ENCODE assay signal across 8 cellular contexts in genomic region chr17:63827801-63828221, GRCh38. TPM values are rescaled to one million over a fixed set of nuclear protein-coding genes. Genes with fewer than 3 reads are reported as not detected.
DNase-seq lines count a peak whose midpoint lies in the region; ATAC-seq and TF ChIP-seq lines count a peak whose summit lies in the region.

No MANE protein-coding gene starts in this region.

- WGBS in right lobe of liver (ENCODE audit: insufficient coverage, low coverage, low lambda C conversion rate, missing lambda C conversion rate): 0% methylated on average over 15 of the region's 19 CpGs
- WGBS in tibial nerve, 2 donors: 1 to 2% methylated on average over 12 to 19 of the region's 19 CpGs

- peak overlapping the region; percentile 100 for H3K27ac Mint-ChIP-seq in activated T-cell treated with anti-CD3 and anti-CD28 coated beads, Interleukin-2, amount 50 U/mL, for 24 hours

- H3K9me3 ChIP-seq in right lobe of liver (no peaks in the 10 kb centered on the region), tibial nerve (no peaks in the 10 kb centered on the region)

- no peaks in the 10 kb centered on the region for H3K27me3 Mint-ChIP-seq in activated T-cell treated with anti-CD3 and anti-CD28 coated beads, Interleukin-2, amount 50 U/mL, for 24 hours

- H3K4me1 ChIP-seq in right lobe of liver: peaks cover 0 to 24% (median 5%) of the 10 kb centered on the region in 4 donors
- H3K4me1 ChIP-seq in tibial nerve: peaks cover 0 to 45% (median 19%) of the 10 kb centered on the region in 4 donors

- peak overlapping the region; percentile 82 to 98 (median 95) for H3K4me3 ChIP-seq in right lobe of liver
- H3K4me3 ChIP-seq in tibial nerve: peak overlapping the region; percentile 50 to 93 (median 91)

- no peak for ATAC-seq in right lobe of liver

- TF ChIP-seq POLR2A in right lobe of liver (IDR thresholded peaks at IDR 0.05): no peak
- no peak for TF ChIP-seq POLR2A in tibial nerve (IDR thresholded peaks at IDR 0.05)

- H3K9me3 Mint-ChIP-seq in activated T-cell treated with anti-CD3 and anti-CD28 coated beads, Interleukin-2, amount 50 U/mL, for 24 hours: no peaks in the 10 kb centered on the region

- H3K27ac ChIP-seq in angular gyrus (ENCODE audit: low read depth, low read length): peak overlapping the region; percentile 100
- H3K27ac ChIP-seq in right lobe of liver: peak overlapping the region; percentile 89 to 96 (median 92)
- peak overlapping the region; percentile 89 to 95 (median 94) for H3K27ac ChIP-seq in tibial nerve

- TF ChIP-seq EP300 in tibial nerve (IDR thresholded peaks at IDR 0.05): no peak

- H3K4me1 Mint-ChIP-seq in activated T-cell treated with anti-CD3 and anti-CD28 coated beads, Interleukin-2, amount 50 U/mL, for 24 hours (ENCODE audit: low read depth): peaks cover 77% of the 10 kb centered on the region

- intact Hi-C loops in right lobe of liver (cut with DNase I): no loop called here
- intact Hi-C loops in posterior vena cava (cut with DNase I): no loop called here

- DNase-seq in activated T-cell treated with anti-CD3 and anti-CD28 coated beads, Interleukin-2, amount 50 U/mL, for 24 hours: no peak
- DNase-seq in activated T-cell treated with anti-CD3 and anti-CD28 coated beads for 4 hours (no peak), right lobe of liver (no peak), tibial nerve (ENCODE audit: low spot score in 2 of 2) (no peak), posterior vena cava (ENCODE audit: low spot score) (no peak), NOMO-1 treated with dmso at 0.1 percent for 144 hours (lab: John Stamatoyannopoulos, UW; ENCODE audit: unreplicated experiment) (no peak), ecto neural progenitor cell (ENCODE audit: low spot score) (no peak)

- TF ChIP-seq CTCF in right lobe of liver (IDR thresholded peaks at IDR 0.05): no peak
- peak in 1 of 5 experiments; percentile 7 for TF ChIP-seq CTCF in tibial nerve (IDR thresholded peaks at IDR 0.05)

- H3K36me3 Mint-ChIP-seq in activated T-cell treated with anti-CD3 and anti-CD28 coated beads, Interleukin-2, amount 50 U/mL, for 24 hours (ENCODE audit: low read depth): peaks cover 100% of the 10 kb centered on the region

- H3K36me3 ChIP-seq in right lobe of liver (peaks cover 6 to 65% (median 30%) of the 10 kb centered on the region in 4 donors), tibial nerve (peaks cover 10 to 70% (median 50%) of the 10 kb centered on the region in 3 donors)

- H3K27me3 ChIP-seq in right lobe of liver (no peaks in the 10 kb centered on the region), tibial nerve (no peaks in the 10 kb centered on the region)

- H3K4me3 Mint-ChIP-seq in activated T-cell treated with anti-CD3 and anti-CD28 coated beads, Interleukin-2, amount 50 U/mL, for 24 hours: peak overlapping the region; percentile 96

RNA-seq across cellular contexts. Expression of gene FTSJ3, which starts 0.3 kb away (rescaled TPM):
- total RNA-seq in right lobe of liver (10 to 100 TPM; 12.9 to 25.9 (median 19.0) TPM), tibial nerve (10 to 100 TPM; 32.8 to 69.3 (median 43.2) TPM), posterior vena cava (10 to 100 TPM; 25.2 to 26.0 TPM)

RNA-seq across cellular contexts. Expression of gene PSMC5, which starts 0.6 kb away (rescaled TPM):
- total RNA-seq in right lobe of liver (10 to 100 TPM; 52.7 to 70.9 (median 66.5) TPM), tibial nerve (100 to 1,000 TPM in 2 of 4 donors, 10 to 100 TPM in 2; 62.1 to 116 (median 103) TPM), posterior vena cava (100 to 1,000 TPM in 1 of 2 donors, 10 to 100 TPM in 1; 94.8 to 104 TPM)

RNA-seq across cellular contexts. Expression of gene SMARCD2, which starts 14.7 kb away (rescaled TPM):
- total RNA-seq in right lobe of liver (10 to 100 TPM; 23.8 to 94.5 (median 59.5) TPM), tibial nerve (100 to 1,000 TPM; 241 to 402 (median 302) TPM), posterior vena cava (10 to 100 TPM; 45.6 to 76.9 TPM)

RNA-seq across cellular contexts. Expression of gene CSH2, which starts 45.7 kb away (rescaled TPM):
- total RNA-seq in right lobe of liver: not detected
- total RNA-seq in tibial nerve: not detected
- not detected for total RNA-seq in posterior vena cava

RNA-seq across cellular contexts. Expression of gene DDX42, which starts 53.8 kb away (rescaled TPM):
- total RNA-seq in right lobe of liver (10 to 100 TPM; 28.5 to 45.2 (median 36.2) TPM), tibial nerve (100 to 1,000 TPM; 106 to 154 (median 123) TPM), posterior vena cava (10 to 100 TPM; 80.9 to 89.7 TPM)
